In the genomic region with DNA sequence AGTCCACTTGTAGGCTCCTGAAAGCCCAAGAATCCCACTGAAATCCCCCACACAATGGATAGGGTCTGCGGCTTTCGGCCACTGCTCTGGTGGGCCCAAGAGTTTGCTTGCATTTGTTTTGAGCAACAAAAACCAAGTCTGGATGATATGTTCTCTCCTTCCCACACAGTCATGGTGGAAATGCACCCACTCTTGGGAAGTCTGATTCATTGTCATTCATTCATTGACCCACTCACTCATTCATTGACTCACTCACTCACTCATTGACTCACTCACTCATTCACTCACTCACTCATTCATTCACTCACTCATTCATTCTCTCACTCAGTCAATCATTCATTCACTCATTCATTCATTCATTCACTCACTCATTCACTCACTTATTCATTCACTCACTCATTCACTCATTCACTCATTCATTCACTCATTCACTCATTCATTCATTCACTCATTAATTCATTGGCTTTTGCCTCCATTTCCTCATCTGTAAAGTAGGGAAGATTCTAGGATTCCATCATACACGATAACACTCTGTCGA, we compare ENCODE assay signal across 16 cellular contexts. TPM values are rescaled to one million over a fixed set of nuclear protein-coding genes. Genes with fewer than 3 reads are reported as not detected.
DNase-seq lines count a peak whose midpoint lies in the region; ATAC-seq and TF ChIP-seq lines count a peak whose summit lies in the region.
"Had no signal": no experiment of that assay in that cellular context is flagged by ENCODE, and none has a peak within 500 bp of the region (broad histone marks: within the 10 kb centered on the region; RNA-seq: fewer than 3 reads in every experiment).

No MANE protein-coding gene starts in this region.

- no peaks in the 10 kb centered on the region for H3F3A ChIP-seq in neural progenitor cell (ENCODE audit: low read depth)

- no peaks in the 10 kb centered on the region for H3K9me3 Mint-ChIP-seq in activated naive CD4-positive, alpha-beta T cell treated with anti-CD3 and anti-CD28 coated beads, Interleukin-2, amount 50 U/mL, for 24 hours
- H3K9me3 Mint-ChIP-seq in stimulated activated effector memory CD8-positive, alpha-beta T cell treated with anti-CD3 and anti-CD28 coated beads, Interleukin-12 subunit alpha, Interleukin-12 subunit beta, amount 100 ng/mL, for 72 hours: peaks cover 4% of the 10 kb centered on the region
- H3K9me3 Mint-ChIP-seq in neural progenitor cell: peaks cover 2% of the 10 kb centered on the region
- H3K9me3 Mint-ChIP-seq: H9 had no signal

- H3K27ac Mint-ChIP-seq in activated naive CD4-positive, alpha-beta T cell treated with anti-CD3 and anti-CD28 coated beads, Interleukin-2, amount 50 U/mL, for 24 hours: peak overlapping the region; percentile 0
- H3K27ac Mint-ChIP-seq in stimulated activated effector memory CD8-positive, alpha-beta T cell treated with anti-CD3 and anti-CD28 coated beads, Interleukin-12 subunit alpha, Interleukin-12 subunit beta, amount 100 ng/mL, for 72 hours: no peak overlapping the region
- no peak overlapping the region for H3K27ac Mint-ChIP-seq in neural progenitor cell
- H3K27ac Mint-ChIP-seq: H9 had no signal

- H3K9me3 ChIP-seq in neural progenitor cell (ENCODE audit: low read depth): no peaks in the 10 kb centered on the region
- H3K9me3 ChIP-seq: A549, BE2C had no signal

- H3K27ac ChIP-seq in neural progenitor cell: no peak overlapping the region
- H3K27ac ChIP-seq: A549, C4-2B, HL-60 had no signal

- H3K79me2 ChIP-seq in neural progenitor cell (ENCODE audit: low read depth): no peaks in the 10 kb centered on the region

- H3K27me3 Mint-ChIP-seq in activated naive CD4-positive, alpha-beta T cell treated with anti-CD3 and anti-CD28 coated beads, Interleukin-2, amount 50 U/mL, for 24 hours: no peaks in the 10 kb centered on the region
- peaks cover 13% of the 10 kb centered on the region for H3K27me3 Mint-ChIP-seq in neural progenitor cell (ENCODE audit: insufficient read depth, low read depth)

- H3K4me3 Mint-ChIP-seq in activated naive CD4-positive, alpha-beta T cell treated with anti-CD3 and anti-CD28 coated beads, Interleukin-2, amount 50 U/mL, for 24 hours: no peak overlapping the region
- no peak overlapping the region for H3K4me3 Mint-ChIP-seq in stimulated activated effector memory CD8-positive, alpha-beta T cell treated with anti-CD3 and anti-CD28 coated beads, Interleukin-12 subunit alpha, Interleukin-12 subunit beta, amount 100 ng/mL, for 72 hours
- no peak overlapping the region for H3K4me3 Mint-ChIP-seq in neural progenitor cell
- H3K4me3 Mint-ChIP-seq: CD4-positive, alpha-beta memory T cell; H9 had no signal

- no peak overlapping the region for H3K9ac ChIP-seq in neural progenitor cell

- no peaks in the 10 kb centered on the region for H3K27me3 ChIP-seq in neural progenitor cell
- H3K27me3 ChIP-seq: BE2C had no signal

- DNase-seq in activated naive CD4-positive, alpha-beta T cell treated with anti-CD3 and anti-CD28 coated beads, Interleukin-2, amount 50 U/mL, for 16 hours: no peak
- DNase-seq in HEK293T (ENCODE audit: extremely low spot score) (no peak), RKO (ENCODE audit: low spot score) (peak; percentile 50), neural progenitor cell (ENCODE audit: low spot score) (no peak)
- no peak for DNase-seq in stimulated activated effector memory CD8-positive, alpha-beta T cell treated with anti-CD3 and anti-CD28 coated beads, Interleukin-12 subunit alpha, Interleukin-12 subunit beta, amount 100 ng/mL, for 72 hours (ENCODE audit: low spot score in 2 of 2)
- no peak for DNase-seq in activated effector memory CD4-positive, alpha-beta T cell treated with Interleukin-2 at 50 U/mL for 16 hours
- DNase-seq: BE2C; CD4-positive, alpha-beta memory T cell; DND-41; GDM1; GOT3; H9 had no signal

- no peak overlapping the region for H3K4me3 ChIP-seq in neural progenitor cell
- H3K4me3 ChIP-seq: A549 had no signal

- peak; percentile 65 for ATAC-seq in stimulated activated effector memory CD8-positive, alpha-beta T cell treated with anti-CD3 and anti-CD28 coated beads, Interleukin-12 subunit alpha, Interleukin-12 subunit beta, amount 100 ng/mL, for 72 hours
- ATAC-seq: A549 had no signal

- H3K36me3 ChIP-seq in neural progenitor cell: no peaks in the 10 kb centered on the region
- H3K36me3 ChIP-seq: BE2C had no signal

- no peak overlapping the region for H3K4me2 ChIP-seq in neural progenitor cell
- H3K4me2 ChIP-seq: A549 had no signal

- no peak overlapping the region for H2AFZ ChIP-seq in neural progenitor cell (replicated peaks)

- H3K4me1 ChIP-seq in neural progenitor cell: no peaks in the 10 kb centered on the region
- H3K4me1 ChIP-seq: A549, BE2C had no signal

- H3K4me1 Mint-ChIP-seq in activated naive CD4-positive, alpha-beta T cell treated with anti-CD3 and anti-CD28 coated beads, Interleukin-2, amount 50 U/mL, for 24 hours: peaks cover 5% of the 10 kb centered on the region
- peaks cover 6% of the 10 kb centered on the region for H3K4me1 Mint-ChIP-seq in stimulated activated effector memory CD8-positive, alpha-beta T cell treated with anti-CD3 and anti-CD28 coated beads, Interleukin-12 subunit alpha, Interleukin-12 subunit beta, amount 100 ng/mL, for 72 hours
- peaks cover 3% of the 10 kb centered on the region for H3K4me1 Mint-ChIP-seq in neural progenitor cell

- no peaks in the 10 kb centered on the region for H4K20me1 ChIP-seq in neural progenitor cell (ENCODE audit: low read depth)

- no peak for TF ChIP-seq CTCF in neural progenitor cell (IDR thresholded peaks at IDR 0.05)

- POLR2A ChIA-PET in HEK293T (lab: Yijun Ruan, JAX): no interaction called here

- no peaks in the 10 kb centered on the region for H3K36me3 Mint-ChIP-seq in activated naive CD4-positive, alpha-beta T cell treated with anti-CD3 and anti-CD28 coated beads, Interleukin-2, amount 50 U/mL, for 24 hours
- H3K36me3 Mint-ChIP-seq in stimulated activated effector memory CD8-positive, alpha-beta T cell treated with anti-CD3 and anti-CD28 coated beads, Interleukin-12 subunit alpha, Interleukin-12 subunit beta, amount 100 ng/mL, for 72 hours: no peaks in the 10 kb centered on the region
- H3K36me3 Mint-ChIP-seq in neural progenitor cell: no peaks in the 10 kb centered on the region
- H3K36me3 Mint-ChIP-seq: CD4-positive, alpha-beta memory T cell had no signal

- CTCF ChIA-PET in HEK293T (lab: Yijun Ruan, JAX): no interaction called here

TF ChIP-seq in HEK293T, 16 proteins besides CTCF, POLR2A, EP300 and RAD21:
- TF ChIP-seq FOXK2 (IDR thresholded peaks at IDR 0.05) (no peak), SP1 (IDR thresholded peaks at IDR 0.05) (no peak), ELF4 (IDR thresholded peaks at IDR 0.05) (no peak), TARDBP (IDR thresholded peaks at IDR 0.05) (no peak), HDGF (IDR thresholded peaks at IDR 0.05; ENCODE audit: borderline replicate concordance) (no peak), L3MBTL2 (conservative IDR thresholded peaks at IDR 0.05) (no peak)
- TF ChIP-seq, protein P1, sequence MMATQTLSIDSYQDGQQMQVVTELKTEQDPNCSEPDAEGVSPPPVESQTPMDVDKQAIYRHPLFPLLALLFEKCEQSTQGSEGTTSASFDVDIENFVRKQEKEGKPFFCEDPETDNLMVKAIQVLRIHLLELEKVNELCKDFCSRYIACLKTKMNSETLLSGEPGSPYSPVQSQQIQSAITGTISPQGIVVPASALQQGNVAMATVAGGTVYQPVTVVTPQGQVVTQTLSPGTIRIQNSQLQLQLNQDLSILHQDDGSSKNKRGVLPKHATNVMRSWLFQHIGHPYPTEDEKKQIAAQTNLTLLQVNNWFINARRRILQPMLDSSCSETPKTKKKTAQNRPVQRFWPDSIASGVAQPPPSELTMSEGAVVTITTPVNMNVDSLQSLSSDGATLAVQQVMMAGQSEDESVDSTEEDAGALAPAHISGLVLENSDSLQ (IDR thresholded peaks at IDR 0.05): peak; percentile 34; the same call in 1 of the 2 replicates
TF ChIP-seq in HEK293T: peak in this region for 1.

RNA-seq across cellular contexts. Expression of a gene that starts 2.2 kb away (rescaled TPM):
- total RNA-seq in neural progenitor cell (ENCODE audit: low replicate concordance): not detected in 2 replicates
- total RNA-seq: CD4-positive, alpha-beta memory T cell; H9 had no signal

RNA-seq across cellular contexts. Expression of a gene that starts 12.8 kb away (rescaled TPM):
- total RNA-seq in neural progenitor cell (ENCODE audit: low replicate concordance): 29.0 and 30.4 TPM in 2 replicates
